9 cellular contexts compared by ENCODE assay signal in the genomic region with DNA sequence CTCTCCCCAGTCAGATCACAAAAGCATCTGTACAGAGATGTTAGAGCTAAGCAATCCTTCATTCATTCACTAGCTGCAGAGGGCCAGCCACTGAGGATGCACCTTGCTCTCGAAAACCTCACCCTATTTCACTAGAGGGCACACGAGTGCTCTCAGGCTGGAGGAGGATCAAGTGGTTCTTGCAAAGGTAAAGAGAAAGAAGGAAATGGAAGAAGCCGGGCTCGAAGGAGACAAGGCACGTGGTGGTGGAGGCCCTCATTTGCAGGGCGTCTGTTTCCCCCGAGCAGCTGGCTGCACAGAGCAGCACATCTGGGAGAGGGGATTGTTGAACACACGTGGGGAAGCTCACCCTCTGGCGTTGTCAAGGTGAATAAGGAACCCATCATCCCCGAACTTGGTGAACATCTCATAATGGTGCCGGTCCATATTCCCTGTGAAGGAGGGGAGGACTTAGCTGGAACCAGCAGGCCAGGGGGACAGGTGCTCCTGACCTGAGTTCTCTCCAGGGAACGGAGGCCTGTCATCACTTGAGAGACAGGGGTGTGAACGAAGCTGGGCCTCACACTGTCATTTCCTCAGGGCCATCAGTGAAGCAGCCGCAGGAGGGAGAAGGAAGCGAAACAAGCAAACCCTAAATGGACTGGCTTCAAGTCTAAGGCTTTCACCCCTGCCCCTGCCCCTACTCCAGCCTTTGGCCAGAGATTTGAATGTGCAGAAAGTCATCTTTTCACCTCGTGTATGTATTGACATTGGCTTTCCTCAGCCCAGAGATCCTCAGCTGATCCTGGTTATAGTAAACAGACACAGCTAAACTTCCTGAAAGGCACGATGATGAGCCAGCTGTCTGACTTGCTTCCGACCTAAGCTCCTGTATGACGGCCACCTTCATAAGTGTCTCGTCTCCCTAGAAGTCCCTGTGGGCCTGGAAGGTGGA. TPM values are rescaled to one million over a fixed set of nuclear protein-coding genes. Genes with fewer than 3 reads are reported as not detected.
DNase-seq lines count a peak whose midpoint lies in the region; ATAC-seq, FAIRE-seq and TF ChIP-seq lines count a peak whose summit lies in the region.
"Had no signal": no experiment of that assay in that cellular context is flagged by ENCODE, and none has a peak within 500 bp of the region (broad histone marks: within the 10 kb centered on the region; RNA-seq: fewer than 3 reads in every experiment).

No MANE protein-coding gene starts in this region.

- ATAC-seq in esophagus mucosa (peak; percentile 73), GM18519 (IDR thresholded peaks at IDR 0.05; ENCODE audit: low FRiP score, unreplicated experiment) (no peak)

- H3K4me1 ChIP-seq in ovary (ENCODE audit: insufficient read depth) = no peaks in the 10 kb centered on the region

- WGBS in ovary, 3 donors = 55 to 61% (median 60%) methylated on average over 20 of the region's 20 CpGs

- no peak for FAIRE-seq in GM12892 (lab: Jason Lieb, UNC)

- H3K9me3 ChIP-seq in ovary = no peaks in the 10 kb centered on the region

- intact Hi-C loops in ovary (cut with DNase I) = loop anchor here in 3 of 4 donors (5.0 to 10.0 kb wide), 4 partner anchors 55 to 222 kb away; partner anchors contain the start of gene FAM20A (in 1 of the 3)

- peak; percentile 41 for TF ChIP-seq CTCF in LNCAP (IDR thresholded peaks at IDR 0.05)
- peak in 2 of 3 donors; percentile 27 to 33 for TF ChIP-seq CTCF in ovary (IDR thresholded peaks at IDR 0.05)

- DNase-seq in EH (ENCODE audit: low read depth) (peak; percentile 39), ovary (peak in 2 of 5 donors; percentile 31 to 39), NCI-H2029 treated with DMSO at 0.1 percent for 48 hours (lab: John Stamatoyannopoulos, UW) (no peak), GM12892 (ENCODE audit: insufficient read length) (no peak)
- no peak for DNase-seq in stimulated activated CD4-positive, alpha-beta T cell treated with anti-CD3 and anti-CD28 coated beads, Interleukin-1b, Interleukin-23, amount 100 ng/mL, for 48 hours

- H3K27me3 ChIP-seq in ovary = no peaks in the 10 kb centered on the region

- no peak overlapping the region for H3K27ac ChIP-seq in ovary

- no peak overlapping the region for H3K4me3 ChIP-seq in ovary
- H3K4me3 ChIP-seq: skin epidermis had no signal

- TF ChIP-seq EP300 in ovary (IDR thresholded peaks at IDR 0.05) = no peak

- H3K36me3 ChIP-seq in ovary = no peaks in the 10 kb centered on the region

- TF ChIP-seq POLR2A in ovary (IDR thresholded peaks at IDR 0.05) = no peak
- TF ChIP-seq POLR2A in GM12892 (IDR thresholded peaks at IDR 0.05; ENCODE audit: low read depth, low read length) = no peak

RNA-seq across cellular contexts. Expression of gene PRKAR1A, which starts 27.6 kb away (rescaled TPM):
- total RNA-seq in esophagus mucosa (149 TPM), ovary (100 to 1,000 TPM; 221 to 453 (median 375) TPM)
- 100 to 1,000 TPM; 137 to 501 TPM for polyA plus RNA-seq in ovary
- 107 TPM for polyA plus RNA-seq in GM12892 (2012; ENCODE audit: missing spikeins)
